8 cellular contexts compared by ENCODE assay signal in genomic region chr11:898160-898517, GRCh38. TPM values are rescaled to one million over a fixed set of nuclear protein-coding genes. Genes with fewer than 3 reads are reported as not detected.
A peak's percentile ranks its signal among the peaks of the same experiment; 100 is the strongest.
DNase-seq lines count a peak whose midpoint lies in the region; ATAC-seq, FAIRE-seq and TF ChIP-seq lines count a peak whose summit lies in the region.

No MANE protein-coding gene starts in this region.

- POLR2A ChIA-PET in WTC11 (lab: Charles Lee): no interaction called here

- no peaks in the 10 kb centered on the region for H3K4me1 Mint-ChIP-seq in Calu3 (ENCODE audit: low read depth, unreplicated experiment)
- H3K4me1 Mint-ChIP-seq in WTC11: no peaks in the 10 kb centered on the region

- intact Hi-C loops in Calu3 (cut with micrococcal nuclease; ENCODE audit: unreplicated experiment): no loop called here

- FAIRE-seq in GM12891 (lab: Jason Lieb, UNC): no peak

- H3K9me3 Mint-ChIP-seq in Calu3 (ENCODE audit: low read depth, unreplicated experiment) (no peaks in the 10 kb centered on the region), WTC11 (no peaks in the 10 kb centered on the region)

- H3K27me3 Mint-ChIP-seq in Calu3 (ENCODE audit: unreplicated experiment): no peaks in the 10 kb centered on the region
- no peaks in the 10 kb centered on the region for H3K27me3 Mint-ChIP-seq in WTC11 (ENCODE audit: low read depth)

- peak; percentile 63 for ATAC-seq in WTC11
- no peak for ATAC-seq in GM19395 (IDR thresholded peaks at IDR 0.05; ENCODE audit: unreplicated experiment)

- TF ChIP-seq CTCF in Calu3 (IDR thresholded peaks at IDR 0.05; ENCODE audit: unreplicated experiment) (no peak), WTC11 (IDR thresholded peaks at IDR 0.05) (peak; percentile 27; the same call in 1 of the 2 replicates)

- H3K36me3 Mint-ChIP-seq in Calu3 (ENCODE audit: insufficient read depth, unreplicated experiment) (peaks cover 29% of the 10 kb centered on the region), WTC11 (peaks cover 28% of the 10 kb centered on the region)

- BruUV-seq in Calu3 (replicated peaks; lab: Mats Ljungman, UMichigan): no TSS peak

- no peak overlapping the region for H3K4me3 Mint-ChIP-seq in Calu3 (ENCODE audit: low read depth, unreplicated experiment)
- no peak overlapping the region for H3K4me3 Mint-ChIP-seq in WTC11

- DNase-seq in Calu3 (peak; percentile 43), HT-29 (ENCODE audit: low spot score) (peak; percentile 44), WTC11 (ENCODE audit: low spot score) (peak; percentile 55), left kidney (ENCODE audit: low read depth, low spot score) (peak; percentile 75), GM12891 (ENCODE audit: insufficient read length, low spot score) (no peak), T-helper 9 cell (no peak)
- DNase-seq in stimulated activated CD4-positive, alpha-beta T cell treated with anti-CD3 and anti-CD28 coated beads, Interleukin-2, amount 100 ng/mL, for 48 hours: no peak

- TF ChIP-seq POLR2A in GM12891 (IDR thresholded peaks at IDR 0.05; ENCODE audit: low read depth, low read length): no peak

- CTCF ChIA-PET in Calu3 (lab: Charles Lee): interaction anchor here (0.5 to 2.1 kb wide), 5 partner anchors 54 to 153 kb away, joined by 3 to 6 read pairs (median 4); no protein-coding TSS in a partner anchor
- CTCF ChIA-PET in WTC11 (lab: Charles Lee): interaction anchor here (0.6 to 2.3 kb wide), 30 partner anchors 9 to 649 kb away, joined by 3 to 18 read pairs (median 5); partner anchors contain the start of genes AP2A2 and CD151

- H3K27ac Mint-ChIP-seq in Calu3 (ENCODE audit: unreplicated experiment) (no peak overlapping the region), WTC11 (no peak overlapping the region)

TF ChIP-seq in WTC11, 78 proteins besides CTCF, POLR2A, EP300 and RAD21:
- no peak for TF ChIP-seq ATF2 (CRISPR knock-in tag; IDR thresholded peaks at IDR 0.05; ENCODE audit: borderline replicate concordance, low read depth)
- no peak for TF ChIP-seq CBFB (CRISPR knock-in tag; IDR thresholded peaks at IDR 0.05; ENCODE audit: low read depth)
- TF ChIP-seq MYBL2 (CRISPR knock-in tag; IDR thresholded peaks at IDR 0.05): no peak
- TF ChIP-seq RELA (CRISPR knock-in tag; IDR thresholded peaks at IDR 0.05; ENCODE audit: borderline replicate concordance): no peak

TF ChIP-seq in GM12891, 5 proteins besides CTCF, POLR2A, EP300 and RAD21:
- no peak for TF ChIP-seq PAX5 (IDR thresholded peaks at IDR 0.05; ENCODE audit: insufficient read depth, low read length, severe bottlenecking)
- no peak for TF ChIP-seq SPI1 (IDR thresholded peaks at IDR 0.05; ENCODE audit: low read depth, low read length)
- no peak for TF ChIP-seq POU2F2 (IDR thresholded peaks at IDR 0.05; ENCODE audit: low read depth, low read length)
- no peak for TF ChIP-seq POLR2AphosphoS5 (IDR thresholded peaks at IDR 0.05; ENCODE audit: low read depth, low read length)
- TF ChIP-seq TAF1 (IDR thresholded peaks at IDR 0.05; ENCODE audit: low read depth, low read length): no peak

RNA-seq across cellular contexts. Expression of gene CHID1, which starts 12.5 kb away (rescaled TPM):
- total RNA-seq in Calu3 (2022) (134 and 150 TPM in 2 replicates), WTC11 (2021) (92.8 to 99.6 TPM (median 94.2 TPM) in 3 replicates)
- 68.2 and 80.6 TPM in 2 replicates for total RNA-seq in HT-29 (2014; rRNA removed; shearing (Covaris generic))
- 31.2 TPM for polyA plus RNA-seq in GM12891 (2012; ENCODE audit: low read depth, missing spikeins)

RNA-seq across cellular contexts. Expression of gene AP2A2, which starts 27.5 kb away (rescaled TPM):
- total RNA-seq in Calu3 (2022) (82.9 and 92.9 TPM in 2 replicates), WTC11 (2021) (47.1 to 52.3 TPM (median 51.0 TPM) in 3 replicates)
- total RNA-seq in HT-29 (2014; rRNA removed; shearing (Covaris generic)): 38.5 and 46.6 TPM in 2 replicates
- 17.8 TPM for polyA plus RNA-seq in GM12891 (2012; ENCODE audit: low read depth, missing spikeins)

RNA-seq across cellular contexts. Expression of gene TSPAN4, which starts 55.5 kb away (rescaled TPM):
- 28.9 and 36.3 TPM in 2 replicates for total RNA-seq in Calu3 (2022)
- 29.2 and 39.6 TPM in 2 replicates for total RNA-seq in HT-29 (2014; rRNA removed; shearing (Covaris generic))
- 92.8 to 95.2 TPM (median 94.3 TPM) in 3 replicates for total RNA-seq in WTC11 (2021)
- polyA plus RNA-seq in GM12891 (2012; ENCODE audit: low read depth, missing spikeins): 5.6 TPM

RNA-seq across cellular contexts. Expression of gene POLR2L, which starts 55.8 kb away (rescaled TPM):
- total RNA-seq in Calu3 (2022) (107 and 115 TPM in 2 replicates), WTC11 (2021) (138 to 152 TPM (median 144 TPM) in 3 replicates)
- total RNA-seq in HT-29 (2014; rRNA removed; shearing (Covaris generic)): 1,254 and 1,310 TPM in 2 replicates
- 195 TPM for polyA plus RNA-seq in GM12891 (2012; ENCODE audit: low read depth, missing spikeins)

Comparison
In these comparisons a context has a peak if more than half of its experiments do, and no peak if none do; other contexts are left out.
1. DNase-seq: peak in Calu3 (single experiment), HT-29 (single experiment), WTC11 (single experiment) and left kidney (single experiment); none in stimulated activated CD4-positive, alpha-beta T cell treated with anti-CD3 and anti-CD28 coated beads, Interleukin-2, amount 100 ng/mL, for 48 hours (0 of 2), GM12891 (single experiment) and T-helper 9 cell (single experiment).